In genomic region chr3:169390310-169390731, GRCh38 we compare ENCODE assay signal across 8 cellular contexts.
DNase-seq lines count a peak whose midpoint lies in the region; ATAC-seq and TF ChIP-seq lines count a peak whose summit lies in the region.

No MANE protein-coding gene starts in this region.

- H3K27ac Mint-ChIP-seq in GM23338: no peak overlapping the region
- H3K27ac Mint-ChIP-seq in activated CD8-positive, alpha-beta T cell treated with anti-CD3 and anti-CD28 coated beads, Interleukin-2, amount 10 ng/mL, durations not matched to agents 7 days and 5 days: no peak overlapping the region

- no peaks in the 10 kb centered on the region for H3K36me3 Mint-ChIP-seq in GM23338 (ENCODE audit: low read depth)
- no peaks in the 10 kb centered on the region for H3K36me3 Mint-ChIP-seq in activated CD8-positive, alpha-beta T cell treated with anti-CD3 and anti-CD28 coated beads, Interleukin-2, amount 10 ng/mL, durations not matched to agents 7 days and 5 days (ENCODE audit: low read depth)

- no peaks in the 10 kb centered on the region for H3K27me3 ChIP-seq in GM23338 (ENCODE audit: insufficient read depth)

- peaks cover 10% of the 10 kb centered on the region for H3K4me1 Mint-ChIP-seq in GM23338
- H3K4me1 Mint-ChIP-seq in activated CD8-positive, alpha-beta T cell treated with anti-CD3 and anti-CD28 coated beads, Interleukin-2, amount 10 ng/mL, durations not matched to agents 7 days and 5 days (ENCODE audit: low read depth): no peaks in the 10 kb centered on the region

- CTCF ChIA-PET in activated CD8-positive, alpha-beta T cell treated with anti-CD3 and anti-CD28 coated beads, Interleukin-2, amount 10 ng/mL, durations not matched to agents 7 days and 5 days (lab: Charles Lee): interaction anchor here (1.4 kb wide), 1 partner anchor 241 kb away, joined by 3 read pairs; no protein-coding TSS in a partner anchor

- no peak for TF ChIP-seq CTCF in GM12865 (IDR thresholded peaks at IDR 0.05; ENCODE audit: insufficient read depth, low read depth, low read length, missing control alignments)
- peak; percentile 33 to 52 for TF ChIP-seq CTCF in GM23338 (conservative IDR thresholded peaks at IDR 0.05; ENCODE audit: low read depth in 2 of 2)
- peak; percentile 3 for TF ChIP-seq CTCF in fibroblast of villous mesenchyme (IDR thresholded peaks at IDR 0.05; ENCODE audit: insufficient read depth, low read depth, low read length)

- H3K4me2 ChIP-seq in GM23338: 0 out of 2 replicates have a peak overlapping the region, but pooled peaks have one; percentile 7

- H3K4me3 ChIP-seq in GM12865 (ENCODE audit: low read depth, low read length) (no peak overlapping the region), GM23338 (no peak overlapping the region), fibroblast of villous mesenchyme (ENCODE audit: low read depth, low read length) (no peak overlapping the region)

- H3K9me3 Mint-ChIP-seq in GM23338: no peaks in the 10 kb centered on the region
- no peaks in the 10 kb centered on the region for H3K9me3 Mint-ChIP-seq in activated CD8-positive, alpha-beta T cell treated with anti-CD3 and anti-CD28 coated beads, Interleukin-2, amount 10 ng/mL, durations not matched to agents 7 days and 5 days (ENCODE audit: insufficient read depth)

- ATAC-seq in GM23338: peak; percentile 45; the same call in 2 of the 3 replicates
- no peak for ATAC-seq in activated CD8-positive, alpha-beta T cell treated with anti-CD3 and anti-CD28 coated beads, Interleukin-2, amount 10 ng/mL, durations not matched to agents 7 days and 5 days

- POLR2A ChIA-PET in activated CD8-positive, alpha-beta T cell treated with anti-CD3 and anti-CD28 coated beads, Interleukin-2, amount 10 ng/mL, durations not matched to agents 7 days and 5 days (lab: Charles Lee): no interaction called here

- DNase-seq in GM12865 (ENCODE audit: low read depth): peak; percentile 37
- DNase-seq in GM23338 (ENCODE audit: low spot score): peak; percentile 32
- peak; percentile 6 for DNase-seq in NCI-H1105 (lab: John Stamatoyannopoulos, UW)
- DNase-seq in fibroblast of villous mesenchyme (ENCODE audit: low read depth): no peak
- DNase-seq in AG08396 (ENCODE audit: low spot score): no peak
- no peak for DNase-seq in activated CD8-positive, alpha-beta memory T cell treated with anti-CD3 and anti-CD28 coated beads, Interleukin-2, amount 50 U/mL, for 48 hours
- no peak for DNase-seq in activated CD8-positive, alpha-beta T cell treated with anti-CD3 and anti-CD28 coated beads, Interleukin-2, amount 10 ng/mL, durations not matched to agents 7 days and 5 days
- DNase-seq in KBM-7: no peak

- no peaks in the 10 kb centered on the region for H3K36me3 ChIP-seq in GM23338 (ENCODE audit: insufficient read depth)

- H3K27me3 Mint-ChIP-seq in GM23338 (ENCODE audit: insufficient read depth, low read depth, poor library complexity): no peaks in the 10 kb centered on the region
- no peaks in the 10 kb centered on the region for H3K27me3 Mint-ChIP-seq in activated CD8-positive, alpha-beta T cell treated with anti-CD3 and anti-CD28 coated beads, Interleukin-2, amount 10 ng/mL, durations not matched to agents 7 days and 5 days (ENCODE audit: low read depth)

- no peaks in the 10 kb centered on the region for H3K79me2 ChIP-seq in GM23338 (replicated peaks; ENCODE audit: insufficient read depth)

- no peak overlapping the region for H3K4me3 Mint-ChIP-seq in GM23338
- no peak overlapping the region for H3K4me3 Mint-ChIP-seq in activated CD8-positive, alpha-beta T cell treated with anti-CD3 and anti-CD28 coated beads, Interleukin-2, amount 10 ng/mL, durations not matched to agents 7 days and 5 days

- no peaks in the 10 kb centered on the region for H4K20me1 ChIP-seq in GM23338 (replicated peaks; ENCODE audit: insufficient read depth)

- H3F3A ChIP-seq in GM23338 (replicated peaks; ENCODE audit: low read depth): no peaks in the 10 kb centered on the region

- peaks cover 5% of the 10 kb centered on the region; the same call in 1 of the 2 replicates for H3K4me1 ChIP-seq in GM23338 (ENCODE audit: insufficient read depth)

- no peaks in the 10 kb centered on the region for H3K9me2 ChIP-seq in GM23338 (ENCODE audit: insufficient read depth)

- H2AFZ ChIP-seq in GM23338: 0 out of 2 replicates have a peak overlapping the region, but pooled peaks have one; percentile 15

- no peak overlapping the region for H3K27ac ChIP-seq in GM23338 (ENCODE audit: low read depth)

- in situ Hi-C loops in KBM-7 (cut with MboI; ENCODE audit: low pct_unique_long_range_greater_than_20kb, low sequenced_read_pairs): no loop called here

TF ChIP-seq in GM23338, 12 proteins besides CTCF, POLR2A, EP300 and RAD21:
- no peak for TF ChIP-seq JUNB (IDR thresholded peaks at IDR 0.05; ENCODE audit: unreplicated experiment)
- TF ChIP-seq POLR2AphosphoS5 (IDR thresholded peaks at IDR 0.05; ENCODE audit: low read depth): no peak

Comparison
In these comparisons a context has a peak if more than half of its experiments do, and no peak if none do; other contexts are left out.
1. DNase-seq: peak in GM12865 (single experiment), GM23338 (single experiment) and NCI-H1105 (single experiment); none in fibroblast of villous mesenchyme (single experiment), AG08396 (single experiment), activated CD8-positive, alpha-beta memory T cell treated with anti-CD3 and anti-CD28 coated beads, Interleukin-2, amount 50 U/mL, for 48 hours (single experiment), activated CD8-positive, alpha-beta T cell treated with anti-CD3 and anti-CD28 coated beads, Interleukin-2, amount 10 ng/mL, durations not matched to agents 7 days and 5 days (single experiment) and KBM-7 (single experiment).